Comparison of ENCODE assay signal across 2 cellular contexts in the genomic region with DNA sequence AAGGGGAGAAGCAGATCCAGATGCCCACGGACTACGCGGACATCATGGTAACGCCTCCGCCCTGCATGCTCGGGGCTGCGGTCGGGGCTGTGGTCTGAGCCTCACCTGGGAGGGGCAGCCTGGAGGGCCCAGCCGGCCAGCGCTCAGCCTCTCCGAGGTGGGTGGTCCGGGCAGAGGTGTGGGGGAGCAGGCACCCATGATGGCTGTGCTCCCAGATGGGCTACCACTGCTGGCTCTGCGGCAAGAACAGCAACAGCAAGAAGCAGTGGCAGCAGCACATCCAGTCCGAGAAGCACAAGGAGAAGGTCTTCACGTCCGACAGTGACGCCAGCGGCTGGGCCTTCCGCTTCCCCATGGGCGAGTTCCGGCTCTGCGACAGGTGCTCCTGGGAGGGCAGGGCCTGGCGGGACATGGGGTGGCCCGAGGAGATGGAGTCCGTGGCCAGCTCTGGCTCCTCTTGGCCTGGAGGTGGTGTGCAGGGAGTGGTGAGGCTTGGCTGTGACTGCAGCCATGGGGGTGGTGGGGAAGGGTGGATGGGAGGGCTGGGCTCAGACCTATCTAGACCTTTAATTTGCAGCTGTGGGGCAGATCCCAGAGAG.
A peak's percentile ranks its signal among the peaks of the same experiment; 100 is the strongest.
TF ChIP-seq lines count a peak whose summit lies in the region.

No MANE protein-coding gene starts in this region.

TF ChIP-seq in HEK293, 187 proteins besides CTCF, POLR2A, EP300 and RAD21:
- 0 out of 2 replicates have a peak, but pooled peaks have one; percentile 12 for TF ChIP-seq ZNF341 (tag by site-specific recombination; IDR thresholded peaks at IDR 0.05; ENCODE audit: low read depth)
- TF ChIP-seq ZNF223 (tag by site-specific recombination; IDR thresholded peaks at IDR 0.05) = peak; percentile 65; the same call in 1 of the 2 replicates
- peak; percentile 79 for TF ChIP-seq SCRT1 (tag by site-specific recombination; IDR thresholded peaks at IDR 0.05; ENCODE audit: borderline replicate concordance)
- peak; percentile 93 for TF ChIP-seq SCRT2 (tag by site-specific recombination; IDR thresholded peaks at IDR 0.05)
- no peak for TF ChIP-seq HOXC10 (CRISPR knock-in tag; IDR thresholded peaks at IDR 0.05)
TF ChIP-seq in HEK293: peak in this region for 4.

TF ChIP-seq in endothelial cell of umbilical vein, 7 proteins besides CTCF, POLR2A, EP300 and RAD21:
- no peak for TF ChIP-seq JUN (IDR thresholded peaks at IDR 0.05; ENCODE audit: borderline replicate concordance, insufficient read depth, insufficient read length, low read depth)
